In genomic region chr7:28044825-28045224, GRCh38 we compare ENCODE assay signal across 15 cellular contexts.
DNase-seq lines count a peak whose midpoint lies in the region; ATAC-seq and TF ChIP-seq lines count a peak whose summit lies in the region.
"Had no signal": no experiment of that assay in that cellular context is flagged by ENCODE, and none has a peak within 500 bp of the region (broad histone marks: within the 10 kb centered on the region; RNA-seq: fewer than 3 reads in every experiment).

No MANE protein-coding gene starts in this region.

- H3K36me3 Mint-ChIP-seq in GM23338 (ENCODE audit: low read depth) (no peaks in the 10 kb centered on the region), endothelial cell (ENCODE audit: low read depth, unreplicated experiment) (no peaks in the 10 kb centered on the region), osteocyte (ENCODE audit: unreplicated experiment) (no peaks in the 10 kb centered on the region)
- peaks cover 12% of the 10 kb centered on the region for H3K36me3 Mint-ChIP-seq in activated T-cell treated with anti-CD3 and anti-CD28 coated beads, Interleukin-2, amount 50 U/mL, for 4 hours (ENCODE audit: insufficient read depth)
- H3K36me3 Mint-ChIP-seq: CD8-positive, alpha-beta T cell had no signal

- H3K9me2 ChIP-seq in GM23338 (ENCODE audit: insufficient read depth): no peaks in the 10 kb centered on the region

- H3K27me3 Mint-ChIP-seq in GM23338 (ENCODE audit: insufficient read depth, low read depth, poor library complexity) (peaks cover 5% of the 10 kb centered on the region), endothelial cell (ENCODE audit: unreplicated experiment) (peaks cover 2% of the 10 kb centered on the region), osteocyte (ENCODE audit: unreplicated experiment) (no peaks in the 10 kb centered on the region)
- H3K27me3 Mint-ChIP-seq in activated T-cell treated with anti-CD3 and anti-CD28 coated beads, Interleukin-2, amount 50 U/mL, for 4 hours (ENCODE audit: low read depth): no peaks in the 10 kb centered on the region
- H3K27me3 Mint-ChIP-seq: IgD-negative memory B cell had no signal

- peaks cover 13% of the 10 kb centered on the region for H3K4me1 ChIP-seq in GM23338 (ENCODE audit: insufficient read depth)
- peaks cover 5% of the 10 kb centered on the region for H3K4me1 ChIP-seq in psoas muscle
- H3K4me1 ChIP-seq: Peyer's patch had no signal

- peak; percentile 48 to 64 for TF ChIP-seq CTCF in GM23338 (conservative IDR thresholded peaks at IDR 0.05; ENCODE audit: low read depth in 2 of 2)
- TF ChIP-seq CTCF in endothelial cell (IDR thresholded peaks at IDR 0.05; ENCODE audit: unreplicated experiment): no peak
- TF ChIP-seq CTCF in osteocyte (IDR thresholded peaks at IDR 0.05): no peak
- no peak for TF ChIP-seq CTCF in psoas muscle (IDR thresholded peaks at IDR 0.05)

- H3K4me3 ChIP-seq in GM23338: no peak overlapping the region
- no peak overlapping the region for H3K4me3 ChIP-seq in psoas muscle
- H3K4me3 ChIP-seq: Peyer's patch had no signal

- H2AFZ ChIP-seq in GM23338: no peak overlapping the region

- H3K9me3 ChIP-seq in psoas muscle: no peaks in the 10 kb centered on the region
- H3K9me3 ChIP-seq: Peyer's patch had no signal

- H3K4me3 Mint-ChIP-seq in GM23338 (no peak overlapping the region), endothelial cell (ENCODE audit: unreplicated experiment) (no peak overlapping the region), osteocyte (ENCODE audit: unreplicated experiment) (no peak overlapping the region)
- no peak overlapping the region for H3K4me3 Mint-ChIP-seq in activated T-cell treated with anti-CD3 and anti-CD28 coated beads, Interleukin-2, amount 50 U/mL, for 4 hours
- H3K4me3 Mint-ChIP-seq: CD8-positive, alpha-beta T cell had no signal

- no peaks in the 10 kb centered on the region for H3K27me3 ChIP-seq in GM23338 (ENCODE audit: insufficient read depth)
- no peaks in the 10 kb centered on the region for H3K27me3 ChIP-seq in psoas muscle (ENCODE audit: insufficient read depth in 3 of 3, low read length in 2 of 3)
- H3K27me3 ChIP-seq: Peyer's patch had no signal

- no peak overlapping the region for H3K4me2 ChIP-seq in GM23338

- intact Hi-C loops in psoas muscle (cut with DNase I): no loop called here

- H3K4me1 Mint-ChIP-seq in GM23338: peaks cover 15% of the 10 kb centered on the region; the same call in 2 of the 3 replicates
- peaks cover 14% of the 10 kb centered on the region for H3K4me1 Mint-ChIP-seq in endothelial cell (ENCODE audit: unreplicated experiment)
- peaks cover 29% of the 10 kb centered on the region for H3K4me1 Mint-ChIP-seq in osteocyte (ENCODE audit: unreplicated experiment)
- H3K4me1 Mint-ChIP-seq in activated T-cell treated with anti-CD3 and anti-CD28 coated beads, Interleukin-2, amount 50 U/mL, for 4 hours (ENCODE audit: low read depth): peaks cover 9% of the 10 kb centered on the region

- ATAC-seq in GM23338 (peak; percentile 86), psoas muscle (no peak)
- ATAC-seq in activated T-cell treated with anti-CD3 and anti-CD28 coated beads, Interleukin-2, amount 50 U/mL, for 4 hours: no peak
- ATAC-seq: CD8-positive, alpha-beta T cell had no signal

- no peaks in the 10 kb centered on the region for H3K9me3 Mint-ChIP-seq in GM23338
- no peaks in the 10 kb centered on the region for H3K9me3 Mint-ChIP-seq in endothelial cell (ENCODE audit: unreplicated experiment)
- peaks cover 8% of the 10 kb centered on the region for H3K9me3 Mint-ChIP-seq in osteocyte (ENCODE audit: unreplicated experiment)
- peaks cover 4% of the 10 kb centered on the region for H3K9me3 Mint-ChIP-seq in activated T-cell treated with anti-CD3 and anti-CD28 coated beads, Interleukin-2, amount 50 U/mL, for 4 hours
- H3K9me3 Mint-ChIP-seq: CD8-positive, alpha-beta T cell had no signal

- H3K27ac ChIP-seq in GM23338 (ENCODE audit: low read depth) (0 out of 2 replicates have a peak overlapping the region, but pooled peaks have one; percentile 3), psoas muscle (no peak overlapping the region)
- H3K27ac ChIP-seq: Peyer's patch had no signal

- H3K27ac Mint-ChIP-seq in GM23338 (peak overlapping the region; percentile 63; the same call in 1 of the 2 replicates), endothelial cell (ENCODE audit: unreplicated experiment) (peak overlapping the region; percentile 45), osteocyte (ENCODE audit: unreplicated experiment) (peak overlapping the region; percentile 4)
- H3K27ac Mint-ChIP-seq: CD8-positive, alpha-beta T cell; IgD-negative memory B cell had no signal

- H3F3A ChIP-seq in GM23338 (replicated peaks; ENCODE audit: low read depth): no peaks in the 10 kb centered on the region

- H3K79me2 ChIP-seq in GM23338 (replicated peaks; ENCODE audit: insufficient read depth): no peaks in the 10 kb centered on the region

- no peaks in the 10 kb centered on the region for H4K20me1 ChIP-seq in GM23338 (replicated peaks; ENCODE audit: insufficient read depth)

- peak; percentile 69 for DNase-seq in GM23338 (ENCODE audit: low spot score)
- DNase-seq in M059J (ENCODE audit: low read depth): peak; percentile 40
- no peak for DNase-seq in endothelial cell (ENCODE audit: low spot score)
- no peak for DNase-seq in osteocyte (ENCODE audit: extremely low spot score, unreplicated experiment)
- no peak for DNase-seq in AG08396 (ENCODE audit: low spot score)
- DNase-seq in psoas muscle: no peak
- DNase-seq in activated T-cell treated with anti-CD3 and anti-CD28 coated beads, Interleukin-2, amount 50 U/mL, for 4 hours: no peak
- DNase-seq: CD8-positive, alpha-beta T cell; H7; NCI-H146; NCI-H345; NCI-H526 treated with DMSO at 0.1 percent for 48 hours; Peyer's patch; SHP77 treated with DMSO at 0.1 percent for 48 hours had no signal

- H3K36me3 ChIP-seq in GM23338 (ENCODE audit: insufficient read depth) (no peaks in the 10 kb centered on the region), psoas muscle (ENCODE audit: insufficient read depth in 1 of 2, low read depth in 1 of 2) (no peaks in the 10 kb centered on the region)
- H3K36me3 ChIP-seq: Peyer's patch had no signal

TF ChIP-seq in GM23338, 12 proteins besides CTCF, POLR2A, EP300 and RAD21 (continues in another document):
- TF ChIP-seq REST (IDR thresholded peaks at IDR 0.05; ENCODE audit: unreplicated experiment) (no peak), ZNF331 (CRISPR knock-in tag; IDR thresholded peaks at IDR 0.05; ENCODE audit: low read depth) (no peak), EZH2 (IDR thresholded peaks at IDR 0.05; ENCODE audit: low read depth, unreplicated experiment) (no peak), EZH2phosphoT487 (IDR thresholded peaks at IDR 0.05; ENCODE audit: unreplicated experiment) (no peak)

Comparison
In these comparisons a context has a peak if more than half of its experiments do, and no peak if none do; other contexts are left out.
1. DNase-seq: peak in GM23338 (single experiment) and M059J (single experiment); none in endothelial cell (single experiment), osteocyte (single experiment), AG08396 (single experiment), psoas muscle (0 of 2) and activated T-cell treated with anti-CD3 and anti-CD28 coated beads, Interleukin-2, amount 50 U/mL, for 4 hours (single experiment).
2. H3K27ac Mint-ChIP-seq: peak in every context shown above with its lines; median percentile 63 in GM23338; 45 in endothelial cell; 4 in osteocyte.
3. CTCF ChIP-seq: peak in GM23338 (2 of 2); none in endothelial cell (single experiment), osteocyte (single experiment) and psoas muscle (single experiment).